Comparison of ENCODE assay signal across 8 cellular contexts in genomic region chr12:56634837-56635538, GRCh38. TPM values are rescaled to one million over a fixed set of nuclear protein-coding genes. Genes with fewer than 3 reads are reported as not detected.
A peak's percentile ranks its signal among the peaks of the same experiment; 100 is the strongest.
DNase-seq lines count a peak whose midpoint lies in the region; ATAC-seq and TF ChIP-seq lines count a peak whose summit lies in the region.

No MANE protein-coding gene starts in this region.

- peak; percentile 52 for TF ChIP-seq CTCF in GM10266 (IDR thresholded peaks at IDR 0.05; ENCODE audit: control insufficient read depth, insufficient read depth, low read depth, missing control alignments)
- peak; percentile 52; the same call in 1 of the 2 replicates for TF ChIP-seq CTCF in WI38 (IDR thresholded peaks at IDR 0.05; ENCODE audit: low read depth, low read length)

- H3K4me3 ChIP-seq in WI38 (ENCODE audit: low read depth, low read length) (peak overlapping the region; percentile 84), skeletal muscle tissue (ENCODE audit: low read length in 3 of 3) (peak overlapping the region; percentile 85 to 97 (median 92))

- H3K36me3 ChIP-seq in skeletal muscle tissue (ENCODE audit: control insufficient read depth in 3 of 3, insufficient read depth in 3 of 3, low read length in 3 of 3): peaks cover 24 to 25% (median 25%) of the 10 kb centered on the region in 3 donors

- DNase-seq in GM10266 (ENCODE audit: extremely low spot score) (peak; percentile 82), NCI-H2171 treated with DMSO at 0.1 percent for 48 hours (lab: John Stamatoyannopoulos, UW) (peak; percentile 87), caudate nucleus (lab: John Stamatoyannopoulos, UW) (peak in 49 of 61 donors; percentile 7 to 83 (median 49)), iPS-NIHi7 (ENCODE audit: extremely low spot score) (peak; percentile 69)

- ATAC-seq in HG02981 (IDR thresholded peaks at IDR 0.05; ENCODE audit: unreplicated experiment): peak; percentile 38
- no peak for ATAC-seq in GM18870 (IDR thresholded peaks at IDR 0.05; ENCODE audit: unreplicated experiment)

- H3K9me3 ChIP-seq in skeletal muscle tissue (ENCODE audit: control insufficient read depth in 3 of 3, low read length in 3 of 3): no peaks in the 10 kb centered on the region

- H3K4me1 ChIP-seq in skeletal muscle tissue (ENCODE audit: control insufficient read depth in 3 of 3, insufficient read depth in 3 of 3, low read length in 3 of 3): peaks cover 57 to 78% (median 64%) of the 10 kb centered on the region in 3 donors

- H3K27ac ChIP-seq in caudate nucleus (ENCODE audit: low read depth, low read length) (peak overlapping the region; percentile 99), skeletal muscle tissue (ENCODE audit: low read depth, low read length) (peak overlapping the region; percentile 93)

- peak overlapping the region; percentile 87 to 92 (median 88) for H3K9ac ChIP-seq in skeletal muscle tissue (ENCODE audit: low read depth in 1 of 3, low read length in 3 of 3)

- no peaks in the 10 kb centered on the region for H3K27me3 ChIP-seq in skeletal muscle tissue (ENCODE audit: control insufficient read depth in 3 of 3, insufficient read depth in 3 of 3, low read length in 3 of 3)

RNA-seq across cellular contexts. Expression of gene BAZ2A, which starts 4.9 kb away (rescaled TPM):
- 18.8 TPM for total RNA-seq in skeletal muscle tissue

RNA-seq across cellular contexts. Expression of gene ATP5F1B, which starts 10.8 kb away (rescaled TPM):
- total RNA-seq in skeletal muscle tissue: 580 TPM

RNA-seq across cellular contexts. Expression of gene PTGES3, which starts 53.1 kb away (rescaled TPM):
- total RNA-seq in skeletal muscle tissue: 85.1 TPM
